ENCODE assay signal across 9 cellular contexts in genomic region chrX:20067709-20068315, GRCh38. TPM values are rescaled to one million over a fixed set of nuclear protein-coding genes. Genes with fewer than 3 reads are reported as not detected.
DNase-seq lines count a peak whose midpoint lies in the region; TF ChIP-seq lines count a peak whose summit lies in the region.
"Had no signal": no experiment of that assay in that cellular context is flagged by ENCODE, and none has a peak within 500 bp of the region (broad histone marks: within the 10 kb centered on the region; RNA-seq: fewer than 3 reads in every experiment).

No MANE protein-coding gene starts in this region.

- in situ Hi-C loops in G401 (cut with HindIII; ENCODE audit: low sequenced_read_pairs) = no loop called here

- H3K4me1 ChIP-seq in skeletal muscle satellite cell (ENCODE audit: control insufficient read depth, insufficient read depth, low read length) = peaks cover 16% of the 10 kb centered on the region

- CTCF ChIA-PET in HEK293T (lab: Yijun Ruan, JAX) = interaction anchor here (0.6 to 2.0 kb wide), 6 partner anchors 10 to 732 kb away, joined by 3 to 17 read pairs (median 6); no protein-coding TSS in a partner anchor

- TF ChIP-seq RAD21 in Ishikawa (IDR thresholded peaks at IDR 0.05; ENCODE audit: low read depth) = no peak; the same call in 1 of the 2 replicates

- peak; percentile 35; the same call in 1 of the 2 replicates for TF ChIP-seq EP300 in Ishikawa (IDR thresholded peaks at IDR 0.05; ENCODE audit: borderline replicate concordance)

- peak overlapping the region; percentile 56 for H3K4me2 ChIP-seq in skeletal muscle satellite cell (ENCODE audit: low read length)

- POLR2A ChIA-PET in HEK293T (lab: Yijun Ruan, JAX) = no interaction called here

- no peaks in the 10 kb centered on the region for H3K27me3 ChIP-seq in skeletal muscle satellite cell (ENCODE audit: control insufficient read depth, insufficient read depth, low read length)

- no peak overlapping the region for H3K9ac ChIP-seq in skeletal muscle satellite cell (ENCODE audit: low read depth, low read length)

- H3K9me3 ChIP-seq in skeletal muscle satellite cell (replicated peaks; ENCODE audit: low read length) = no peaks in the 10 kb centered on the region

- no peak overlapping the region for H3K4me3 ChIP-seq in skeletal muscle satellite cell (ENCODE audit: low read length)

- no peaks in the 10 kb centered on the region for H3K36me3 ChIP-seq in skeletal muscle satellite cell (ENCODE audit: insufficient read depth, low read length)

- intact Hi-C loops in cardiac septum (cut with DNase I) = no loop called here

- DNase-seq in A172 (ENCODE audit: low spot score) = peak; percentile 96
- peak; percentile 23 for DNase-seq in UCSD-AML1 (lab: John Stamatoyannopoulos, UW; ENCODE audit: unreplicated experiment)
- peak; percentile 85 for DNase-seq in cardiac septum (ENCODE audit: low spot score)
- DNase-seq in HEK293T (ENCODE audit: extremely low spot score) = no peak
- no peak for DNase-seq in G401 (ENCODE audit: low spot score)
- no peak for DNase-seq in middle frontal gyrus (ENCODE audit: extremely low spot score, low spot score)
- DNase-seq: activated B cell treated with CpG ODN at 0.5 μM for 24 hours had no signal

TF ChIP-seq in Ishikawa, 13 proteins besides CTCF, POLR2A, EP300 and RAD21:
- no peak for TF ChIP-seq ZBTB7A (IDR thresholded peaks at IDR 0.05; ENCODE audit: low read depth)
- no peak for TF ChIP-seq TAF1 (IDR thresholded peaks at IDR 0.05; ENCODE audit: low read depth)
- TF ChIP-seq NFIC (IDR thresholded peaks at IDR 0.05) = peak; percentile 93
- TF ChIP-seq TEAD4 (IDR thresholded peaks at IDR 0.05) = peak; percentile 60
- no peak for TF ChIP-seq REST (IDR thresholded peaks at IDR 0.05; ENCODE audit: low read depth)
- TF ChIP-seq FOXM1 (IDR thresholded peaks at IDR 0.05; ENCODE audit: borderline replicate concordance, low read depth) = no peak
- peak; percentile 48; the same call in 1 of the 2 replicates for TF ChIP-seq MAX (IDR thresholded peaks at IDR 0.05)
- TF ChIP-seq TCF12 (IDR thresholded peaks at IDR 0.05; ENCODE audit: low read depth) = peak; percentile 81
- TF ChIP-seq CEBPB (IDR thresholded peaks at IDR 0.05) = peak; percentile 33; the same call in 1 of the 2 replicates
- no peak for TF ChIP-seq CREB1 (IDR thresholded peaks at IDR 0.05; ENCODE audit: low read depth)
- no peak for TF ChIP-seq EGR1 (IDR thresholded peaks at IDR 0.05)
- no peak for TF ChIP-seq YY1 (IDR thresholded peaks at IDR 0.05; ENCODE audit: low read depth)
- no peak for TF ChIP-seq USF1 (IDR thresholded peaks at IDR 0.05)

TF ChIP-seq in HEK293T, 16 proteins besides CTCF, POLR2A, EP300 and RAD21:
- TF ChIP-seq TARDBP (IDR thresholded peaks at IDR 0.05) (no peak), ZNF384 (IDR thresholded peaks at IDR 0.05) (no peak), LEF1 (IDR thresholded peaks at IDR 0.05; ENCODE audit: borderline replicate concordance) (no peak), FOXA1 (IDR thresholded peaks at IDR 0.05) (no peak), SUZ12 (IDR thresholded peaks at IDR 0.05) (no peak), ELF4 (IDR thresholded peaks at IDR 0.05) (no peak), ARNT (IDR thresholded peaks at IDR 0.05) (no peak), NFRKB (IDR thresholded peaks at IDR 0.05) (no peak), CTBP1 (IDR thresholded peaks at IDR 0.05; ENCODE audit: borderline replicate concordance) (no peak), FOXM1 (IDR thresholded peaks at IDR 0.05; ENCODE audit: borderline replicate concordance) (no peak), SP1 (IDR thresholded peaks at IDR 0.05) (no peak), L3MBTL2 (conservative IDR thresholded peaks at IDR 0.05) (no peak), BHLHE40 (IDR thresholded peaks at IDR 0.05; ENCODE audit: borderline replicate concordance) (no peak), PKNOX1 (IDR thresholded peaks at IDR 0.05) (no peak), HDGF (IDR thresholded peaks at IDR 0.05; ENCODE audit: borderline replicate concordance) (no peak)

RNA-seq across cellular contexts. Expression of gene MAP7D2, which starts 48.9 kb away (rescaled TPM):
- total RNA-seq in A172 (2014; rRNA removed; shearing (Covaris generic)) = 0.03 TPM in 1 of 2 replicates, not detected in the other
- total RNA-seq in cardiac septum = 0.19 TPM
- 0.22 and 0.25 TPM in 2 replicates for total RNA-seq in skeletal muscle satellite cell (2012; rRNA removed)
- total RNA-seq in G401 (2014; rRNA removed; shearing (Covaris generic)) = not detected in 2 replicates

Comparison
In these comparisons a context has a peak if more than half of its experiments do, and no peak if none do; other contexts are left out.
1. DNase-seq: peak in A172 (single experiment), UCSD-AML1 (single experiment) and cardiac septum (single experiment); none in HEK293T (single experiment), G401 (single experiment) and middle frontal gyrus (single experiment).